ENCODE assay signal across 10 cellular contexts in genomic region chr6:160767647-160768019, GRCh38.
DNase-seq lines count a peak whose midpoint lies in the region; ATAC-seq and TF ChIP-seq lines count a peak whose summit lies in the region.
"Had no signal": no experiment of that assay in that cellular context is flagged by ENCODE, and none has a peak within 500 bp of the region (broad histone marks: within the 10 kb centered on the region; RNA-seq: fewer than 3 reads in every experiment).

No MANE protein-coding gene starts in this region.

- peak overlapping the region; percentile 67 for H3K4me2 ChIP-seq in mesenchymal stem cell (ENCODE audit: low read length, poor library complexity, severe bottlenecking)

- no peak for TF ChIP-seq CTCF in Calu3 (IDR thresholded peaks at IDR 0.05; ENCODE audit: unreplicated experiment)

- BruUV-seq in Calu3 (replicated peaks; lab: Mats Ljungman, UMichigan): no TSS peak

- no peak overlapping the region for H2AK5ac ChIP-seq in mesenchymal stem cell (ENCODE audit: low read length, severe bottlenecking)

- H3K9me3 ChIP-seq in T-helper 17 cell (ENCODE audit: control insufficient read depth, low read length, poor library complexity, severe bottlenecking) (no peaks in the 10 kb centered on the region), mesenchymal stem cell (ENCODE audit: control insufficient read depth, low read length) (peaks cover 3% of the 10 kb centered on the region)

- H3K27me3 ChIP-seq in mesenchymal stem cell (ENCODE audit: control insufficient read depth in 1 of 2, insufficient read depth in 1 of 2, low read length in 2 of 2): peaks cover 15 to 17% of the 10 kb centered on the region in 2 experiments

- no peak overlapping the region for H3K27ac ChIP-seq in mesenchymal stem cell (ENCODE audit: low read length, poor library complexity, severe bottlenecking)

- no peak overlapping the region for H3K23ac ChIP-seq in mesenchymal stem cell (ENCODE audit: low read length in 2 of 2)

- H2BK15ac ChIP-seq in mesenchymal stem cell (ENCODE audit: low read depth, poor library complexity, severe bottlenecking): no peak overlapping the region

- H3K9me3 Mint-ChIP-seq in Calu3 (ENCODE audit: low read depth, unreplicated experiment): no peaks in the 10 kb centered on the region
- H3K9me3 Mint-ChIP-seq in stimulated activated naive CD8-positive, alpha-beta T cell treated with anti-CD3 and anti-CD28 coated beads, Interleukin-15, amount 100 ng/mL, for 72 hours: peaks cover 2 to 4% of the 10 kb centered on the region in 2 donors

- no peak overlapping the region for H3K4ac ChIP-seq in mesenchymal stem cell (ENCODE audit: low read depth in 1 of 2, low read length in 2 of 2)

- peak; percentile 7 for ATAC-seq in GM21576 (IDR thresholded peaks at IDR 0.05; ENCODE audit: unreplicated experiment)
- ATAC-seq in T-helper 17 cell: no peak
- ATAC-seq in left colon: no peak
- no peak for ATAC-seq in stimulated activated naive CD8-positive, alpha-beta T cell treated with anti-CD3 and anti-CD28 coated beads, Interleukin-15, amount 100 ng/mL, for 72 hours

- peak overlapping the region; percentile 76 for H3K4me3 Mint-ChIP-seq in Calu3 (ENCODE audit: low read depth, unreplicated experiment)
- peak overlapping the region; percentile 89 for H3K4me3 Mint-ChIP-seq in T-helper 17 cell
- peak overlapping the region in 1 of 2 donors; percentile 84 for H3K4me3 Mint-ChIP-seq in stimulated activated naive CD8-positive, alpha-beta T cell treated with anti-CD3 and anti-CD28 coated beads, Interleukin-15, amount 100 ng/mL, for 72 hours

- H3K4me1 Mint-ChIP-seq in Calu3 (ENCODE audit: low read depth, unreplicated experiment) (peaks cover 7% of the 10 kb centered on the region), T-helper 17 cell (peaks cover 3% of the 10 kb centered on the region)
- peaks cover 6% of the 10 kb centered on the region for H3K4me1 Mint-ChIP-seq in stimulated activated naive CD8-positive, alpha-beta T cell treated with anti-CD3 and anti-CD28 coated beads, Interleukin-15, amount 100 ng/mL, for 72 hours

- no peaks in the 10 kb centered on the region for H3K36me3 ChIP-seq in mesenchymal stem cell (ENCODE audit: control insufficient read depth in 1 of 2, insufficient read depth in 2 of 2, low read depth in 1 of 2, low read length in 2 of 2)

- 40% methylated on average over 5 of the region's 5 CpGs for WGBS in mesenchymal stem cell

- H3K36me3 Mint-ChIP-seq in Calu3 (ENCODE audit: insufficient read depth, unreplicated experiment) (peaks cover 6% of the 10 kb centered on the region), T-helper 17 cell (ENCODE audit: low read depth) (no peaks in the 10 kb centered on the region)

- H3K27ac Mint-ChIP-seq in Calu3 (ENCODE audit: unreplicated experiment): peak overlapping the region; percentile 40
- H3K27ac Mint-ChIP-seq in T-helper 17 cell: no peak overlapping the region
- no peak overlapping the region for H3K27ac Mint-ChIP-seq in stimulated activated naive CD8-positive, alpha-beta T cell treated with anti-CD3 and anti-CD28 coated beads, Interleukin-15, amount 100 ng/mL, for 72 hours
- H3K27ac Mint-ChIP-seq: activated T-helper 1 cell treated with anti-CD3 and anti-CD28 coated beads, Interleukin-12 subunit alpha, Interleukin-12 subunit beta, Interleukin-2, Interleukin-4 antibody, amounts not matched to agents 30 ng/mL and 10 ng/mL and 1 ng/mL, durations not matched to agents 14 hours and 24 hours and 36 hours had no signal

- peak overlapping the region in 1 of 2 experiments; percentile 73 for H3K4me3 ChIP-seq in mesenchymal stem cell (ENCODE audit: insufficient read depth in 1 of 2, low read depth in 1 of 2, low read length in 2 of 2)

- no peak overlapping the region for H4K91ac ChIP-seq in mesenchymal stem cell (ENCODE audit: low read length)

- CTCF ChIA-PET in Calu3 (lab: Charles Lee): interaction anchor here (0.8 kb wide), 1 partner anchor 23 kb away, joined by 3 read pairs; no protein-coding TSS in a partner anchor

- no peak overlapping the region for H4K8ac ChIP-seq in mesenchymal stem cell (ENCODE audit: low read length)

- no peak overlapping the region for H2BK120ac ChIP-seq in mesenchymal stem cell (ENCODE audit: low read depth, low read length)

- peaks cover 7% of the 10 kb centered on the region for H3K4me1 ChIP-seq in mesenchymal stem cell (ENCODE audit: control insufficient read depth, insufficient read depth, low read depth, low read length)

- no peak overlapping the region for H2AFZ ChIP-seq in mesenchymal stem cell (ENCODE audit: low read depth, low read length)

- H3K18ac ChIP-seq in mesenchymal stem cell (ENCODE audit: low read depth in 1 of 2, low read length in 2 of 2): no peak overlapping the region

- intact Hi-C loops in Calu3 (cut with micrococcal nuclease; ENCODE audit: unreplicated experiment): loop anchor here (5.0 kb wide), 1 partner anchor 230 kb away; no protein-coding TSS in a partner anchor
- intact Hi-C loops in left colon (cut with DNase I, micrococcal nuclease): no loop called here

- no peak overlapping the region for H3K14ac ChIP-seq in mesenchymal stem cell (ENCODE audit: low read length in 2 of 2)

- H2BK5ac ChIP-seq in mesenchymal stem cell (ENCODE audit: low read depth, low read length, poor library complexity, severe bottlenecking): no peak overlapping the region

- DNase-seq in Calu3 (no peak), T-helper 17 cell (no peak), mesenchymal stem cell (no peak), NCI-H526 (lab: John Stamatoyannopoulos, UW) (no peak), NOMO-1 treated with DMSO at 0.1 percent for 48 hours (lab: John Stamatoyannopoulos, UW; ENCODE audit: unreplicated experiment) (no peak), left colon (no peak)
- no peak for DNase-seq in stimulated activated naive CD8-positive, alpha-beta T cell treated with anti-CD3 and anti-CD28 coated beads, Interleukin-15, amount 100 ng/mL, for 72 hours
- DNase-seq: DND-41 had no signal

- H3K9ac ChIP-seq in mesenchymal stem cell (ENCODE audit: low read length): no peak overlapping the region

- no peaks in the 10 kb centered on the region for H3K27me3 Mint-ChIP-seq in Calu3 (ENCODE audit: unreplicated experiment)
- H3K27me3 Mint-ChIP-seq in T-helper 17 cell: peaks cover 56% of the 10 kb centered on the region
- H3K27me3 Mint-ChIP-seq in stimulated activated naive CD8-positive, alpha-beta T cell treated with anti-CD3 and anti-CD28 coated beads, Interleukin-15, amount 100 ng/mL, for 72 hours: peaks cover 62% of the 10 kb centered on the region

- H3K79me1 ChIP-seq in mesenchymal stem cell (replicated peaks; ENCODE audit: low read length, poor library complexity, severe bottlenecking): no peaks in the 10 kb centered on the region

- H2BK12ac ChIP-seq in mesenchymal stem cell (ENCODE audit: low read length in 2 of 2): no peak overlapping the region
